ENCODE assay signal across 2 cellular contexts in the genomic region with DNA sequence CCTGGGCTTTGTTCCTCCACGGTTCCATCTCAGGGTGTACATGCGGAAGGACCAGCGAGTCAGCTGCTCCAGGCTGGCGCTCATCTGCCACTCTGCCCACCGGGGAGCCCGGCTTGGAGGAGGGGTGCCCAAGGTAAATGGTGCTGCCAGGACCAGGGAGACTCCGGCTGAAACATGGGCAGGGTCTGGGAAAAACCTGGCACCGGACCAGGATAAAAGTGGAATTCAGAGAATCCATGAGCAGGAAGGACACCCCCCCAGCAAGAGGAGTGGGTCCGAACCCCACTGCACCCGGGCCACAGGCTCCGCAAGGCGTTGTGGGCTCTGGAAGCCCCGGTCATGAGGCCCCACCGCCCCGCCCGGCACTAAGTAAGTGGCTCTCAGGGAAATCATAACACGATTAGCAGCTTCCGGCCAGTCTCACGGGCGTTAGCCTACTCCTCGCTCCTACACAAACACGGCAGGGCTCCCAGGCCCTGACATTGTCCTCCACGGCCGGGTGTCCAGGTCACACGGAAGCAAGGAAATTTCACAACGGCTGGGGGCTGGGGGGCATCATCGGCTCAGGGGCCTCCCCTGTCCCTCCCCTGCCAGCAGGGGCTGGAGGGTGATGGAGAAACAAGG.
TF ChIP-seq lines count a peak whose summit lies in the region.

No MANE protein-coding gene starts in this region.

TF ChIP-seq in IMR-90, 13 proteins besides CTCF, POLR2A, EP300 and RAD21:
- no peak for TF ChIP-seq MXI1 (IDR thresholded peaks at IDR 0.05; ENCODE audit: borderline replicate concordance, low read depth, low read length)
- no peak for TF ChIP-seq BHLHE40 (IDR thresholded peaks at IDR 0.05; ENCODE audit: low read depth, low read length)
- TF ChIP-seq CHD1 (IDR thresholded peaks at IDR 0.05; ENCODE audit: low read depth, low read length): no peak
- TF ChIP-seq MAZ (IDR thresholded peaks at IDR 0.05; ENCODE audit: borderline replicate concordance, low read depth, low read length): no peak
- TF ChIP-seq USF2 (IDR thresholded peaks at IDR 0.05; ENCODE audit: low read depth, low read length): no peak
- TF ChIP-seq FOS (IDR thresholded peaks at IDR 0.05; ENCODE audit: low read depth, low read length): no peak
- no peak for TF ChIP-seq MAFK (IDR thresholded peaks at IDR 0.05; ENCODE audit: low read depth, low read length)
TF ChIP-seq in IMR-90: peak in this region for 0.

TF ChIP-seq in H1, 55 proteins besides CTCF, POLR2A, EP300 and RAD21:
- TF ChIP-seq CTBP2 (IDR thresholded peaks at IDR 0.05; ENCODE audit: borderline replicate concordance, insufficient read depth, insufficient read length, low read length) (no peak), SP1 (IDR thresholded peaks at IDR 0.05; ENCODE audit: low read depth, low read length) (0 out of 2 replicates have a peak, but pooled peaks have one; percentile 27)
